ENCODE assay signal across 23 cellular contexts in the genomic region with DNA sequence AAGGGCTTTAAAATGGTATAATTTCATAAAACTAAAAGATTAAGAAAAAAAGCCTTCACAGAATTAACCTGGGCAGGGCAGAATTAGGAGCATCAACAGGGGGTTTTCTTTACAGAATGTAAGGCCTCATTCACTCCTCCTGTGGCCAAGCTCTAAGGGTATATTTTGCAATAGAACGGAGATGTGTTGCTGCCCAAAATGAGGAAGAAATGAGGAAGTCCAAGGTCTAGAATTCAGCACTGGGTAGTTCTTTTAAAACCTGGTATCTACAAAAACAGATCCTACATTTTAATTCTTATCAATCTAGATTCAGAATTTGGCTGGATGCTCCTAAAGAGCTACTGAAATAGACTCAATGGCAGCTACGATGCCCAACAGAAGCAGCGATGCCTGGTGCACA.
"Had no signal": no experiment of that assay in that cellular context is flagged by ENCODE, and none has a peak within 500 bp of the region (broad histone marks: within the 10 kb centered on the region; RNA-seq: fewer than 3 reads in every experiment).

No MANE protein-coding gene starts in this region.

- H3K36me3 Mint-ChIP-seq: memory B cell, natural killer cell, neural progenitor cell had no signal

- H3K36me3 ChIP-seq: left ventricle myocardium inferior, lower lobe of right lung, neural progenitor cell, ovary, stomach, thoracic aorta, transverse colon had no signal

- H2AFZ ChIP-seq: hepatocyte, neural progenitor cell had no signal

- DNase-seq: effector CD4-positive, alpha-beta T cell; endodermal cell; erythroblast; kidney; left cardiac atrium; left ventricle myocardium inferior; lower lobe of right lung; natural killer cell; nucleus accumbens; ovary; right cardiac atrium; small intestine; stimulated activated CD4-positive, alpha-beta T cell treated with anti-CD3 and anti-CD28 coated beads, Interleukin-12 subunit alpha, Interleukin-12 subunit beta, amount 100 ng/mL, for 4 hours; stimulated activated naive CD4-positive, alpha-beta T cell; stomach; substantia nigra; transverse colon had no signal

- H3K4me2 ChIP-seq: hepatocyte, neural progenitor cell had no signal

- H3K4me3 Mint-ChIP-seq: endodermal cell, memory B cell, mesothelial cell of epicardium, natural killer cell, neural progenitor cell had no signal

- H3K4me3 ChIP-seq: hepatocyte, left ventricle myocardium inferior, lower lobe of right lung, neural progenitor cell, ovary, stomach, thoracic aorta, transverse colon had no signal

- ATAC-seq: left cardiac atrium, lower lobe of right lung, natural killer cell, right cardiac atrium had no signal

- H3K27ac ChIP-seq: foreskin keratinocyte, hepatocyte, left ventricle myocardium inferior, lower lobe of right lung, neural progenitor cell, ovary, stomach, thoracic aorta, transverse colon had no signal

- H3K4me1 Mint-ChIP-seq: memory B cell, natural killer cell, neural progenitor cell had no signal

- H3K79me2 ChIP-seq: hepatocyte had no signal

- H3K9me3 Mint-ChIP-seq: natural killer cell had no signal

- H3K27ac Mint-ChIP-seq: endodermal cell, memory B cell, mesothelial cell of epicardium, natural killer cell, neural progenitor cell had no signal

- H3K27me3 ChIP-seq: foreskin keratinocyte, hepatocyte, neural progenitor cell, ovary, stomach, transverse colon had no signal

- H3K4me1 ChIP-seq: foreskin keratinocyte, left ventricle myocardium inferior, lower lobe of right lung, neural progenitor cell, stomach, transverse colon had no signal
